25 cellular contexts compared by ENCODE assay signal in the genomic region with DNA sequence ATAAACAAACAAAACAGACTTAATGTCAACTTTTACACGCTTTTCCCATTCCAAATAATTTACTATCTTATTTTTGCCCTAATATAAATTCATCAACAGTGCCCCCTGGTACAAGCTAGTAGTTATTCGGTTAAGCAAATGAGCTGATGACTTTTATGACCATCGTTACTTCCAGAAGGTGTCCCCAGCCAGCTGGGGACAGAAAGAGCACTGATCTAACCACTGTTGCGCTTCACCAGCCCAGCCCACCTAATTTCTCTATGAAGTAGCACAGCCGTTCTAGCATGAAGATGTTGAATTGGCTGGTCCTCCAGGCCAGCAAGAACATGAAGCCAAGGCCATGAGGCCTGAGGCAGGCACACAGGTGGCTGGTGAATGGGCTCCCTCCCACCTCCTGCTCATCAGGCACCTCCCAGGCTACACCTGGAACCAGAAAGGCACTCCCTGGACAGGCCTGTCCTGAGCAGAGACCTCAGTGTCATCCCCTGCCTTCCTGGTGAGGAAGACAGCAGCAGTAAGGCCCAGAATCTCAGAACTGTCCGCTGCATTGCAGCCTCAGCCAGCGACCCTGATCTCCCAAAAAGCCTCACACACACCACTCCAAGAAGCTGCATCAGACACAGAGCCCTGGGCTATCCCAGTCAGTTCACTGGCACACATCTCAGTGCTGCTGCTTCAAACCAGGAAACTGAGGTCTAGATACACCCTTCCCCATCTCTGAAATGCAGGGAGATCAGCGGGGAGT. TPM values are rescaled to one million over a fixed set of nuclear protein-coding genes. Genes with fewer than 3 reads are reported as not detected.
DNase-seq lines count a peak whose midpoint lies in the region; ATAC-seq, FAIRE-seq and TF ChIP-seq lines count a peak whose summit lies in the region.
"Had no signal": no experiment of that assay in that cellular context is flagged by ENCODE, and none has a peak within 500 bp of the region (broad histone marks: within the 10 kb centered on the region; RNA-seq: fewer than 3 reads in every experiment).

No MANE protein-coding gene starts in this region.

- TF ChIP-seq POLR2A in GM12878 (IDR thresholded peaks at IDR 0.05; ENCODE audit: low read depth, low read length) = no peak

- no peak for TF ChIP-seq EP300 in GM12878 (IDR thresholded peaks at IDR 0.05; ENCODE audit: borderline replicate concordance in 1 of 2, control insufficient read depth in 1 of 2, low read depth in 2 of 2, low read length in 2 of 2)

- H3K4me2 ChIP-seq in GM12878 (ENCODE audit: control insufficient read depth, insufficient read depth) = no peak overlapping the region; the same call in 1 of the 2 replicates
- no peak overlapping the region for H3K4me2 ChIP-seq in trophoblast cell (ENCODE audit: low read length)

- no peak overlapping the region for H4K12ac ChIP-seq in trophoblast cell (ENCODE audit: low read depth, low read length)

- peak; percentile 74 for ATAC-seq in GM12878
- ATAC-seq in HG03342 (IDR thresholded peaks at IDR 0.05; ENCODE audit: unreplicated experiment) = no peak
- ATAC-seq: activated CD4-positive, CD25-positive, alpha-beta regulatory T cell treated with anti-CD3 and anti-CD28 coated beads, Interleukin-2, amount 50 U/mL, for 24 hours; activated CD8-positive, alpha-beta T cell treated with anti-CD3 and anti-CD28 coated beads for 36 hours; CD8-positive, alpha-beta T cell; gastroesophageal sphincter had no signal

- H3K18ac ChIP-seq in trophoblast cell (ENCODE audit: low read length) = peak overlapping the region; percentile 26

- H3K27me3 ChIP-seq in GM12878 (replicated peaks in 1 of 2; ENCODE audit: control insufficient read depth in 2 of 2, insufficient read depth in 2 of 2, low read length in 1 of 2) (no peaks in the 10 kb centered on the region), trophoblast cell (ENCODE audit: insufficient read depth, low read length) (no peaks in the 10 kb centered on the region)
- H3K27me3 ChIP-seq: esophagus squamous epithelium, gastroesophageal sphincter, ovary, suprapubic skin had no signal

- H4K20me1 ChIP-seq in GM12878 (ENCODE audit: control insufficient read depth, insufficient read depth) = no peaks in the 10 kb centered on the region

- H2AK5ac ChIP-seq in trophoblast cell (ENCODE audit: low read length) = no peak overlapping the region

- no peak overlapping the region for H3K4ac ChIP-seq in trophoblast cell (ENCODE audit: low read depth, low read length)

- POLR2A ChIA-PET in GM12878 (lab: Charles Lee) = no interaction called here

- FAIRE-seq in GM12878 (lab: Jason Lieb, UNC) = no peak

- H3K79me2 ChIP-seq in GM12878 (ENCODE audit: control insufficient read depth, insufficient read depth, low read length) (no peaks in the 10 kb centered on the region), trophoblast cell (ENCODE audit: control insufficient read depth, insufficient read depth, low read length, poor library complexity) (no peaks in the 10 kb centered on the region)

- 43% methylated on average over 7 of the region's 8 CpGs for WGBS in GM12878 (ENCODE audit: insufficient coverage, insufficient replicate concordance, low lambda C conversion rate, missing lambda C conversion rate)
- 100% methylated on average over 1 of the region's 8 CpGs for WGBS in trophoblast cell (ENCODE audit: extremely low coverage, insufficient coverage, insufficient read length)

- H3K4me1 ChIP-seq in GM12878 (ENCODE audit: control insufficient read depth, insufficient read depth, low read length) = no peaks in the 10 kb centered on the region; the same call in none of the 2 replicates
- H3K4me1 ChIP-seq in trophoblast cell (ENCODE audit: control insufficient read depth in 1 of 2, insufficient read depth in 2 of 2, low read length in 2 of 2) = peaks cover 3 to 6% of the 10 kb centered on the region in 2 experiments

- H3K27ac ChIP-seq in GM12878 (ENCODE audit: control insufficient read depth, insufficient read depth) (no peak overlapping the region), trophoblast cell (ENCODE audit: low read depth, low read length) (no peak overlapping the region)
- H3K27ac ChIP-seq: esophagus squamous epithelium, gastroesophageal sphincter, ovary, suprapubic skin had no signal

- peak; percentile 18 for DNase-seq in D341Med (ENCODE audit: low spot score)
- DNase-seq in HT-29 (ENCODE audit: low spot score) = peak; percentile 30
- no peak for DNase-seq in GM12878 (ENCODE audit: low read depth, low spot score)
- DNase-seq in trophoblast cell = no peak
- DNase-seq in RPMI8226 = no peak
- DNase-seq in HuH-7.5 (ENCODE audit: low spot score) = no peak
- DNase-seq: activated CD8-positive, alpha-beta T cell treated with anti-CD3 and anti-CD28 coated beads for 36 hours; activated naive CD4-positive, alpha-beta T cell treated with anti-CD3 and anti-CD28 coated beads, Interleukin-2, amount 10 ng/mL, durations not matched to agents 7 days and 5 days; activated T-cell treated with anti-CD3 and anti-CD28 coated beads, Interleukin-2, amount 50 U/mL, for 24 hours; anterior cingulate cortex; CD8-positive, alpha-beta T cell; effector CD4-positive, alpha-beta T cell; esophagus squamous epithelium; KG1; naive B cell; NCI-H187 treated with DMSO at 0.1 percent for 48 hours; NCI-H345; NK-92 treated with Interleukin-12 subunit alpha and Interleukin-12 subunit beta, amount 100 ng/mL, for 24 hours; ovary; stimulated activated CD4-positive, alpha-beta T cell treated with anti-CD3 and anti-CD28 coated beads, Interleukin-15, amount 100 ng/mL, for 24 hours; T1000 had no signal

- SMC1A ChIA-PET in GM12878 (lab: Charles Lee; ENCODE audit: uncharacterized antibody, unreplicated experiment) = interaction anchor here (0.9 kb wide), 1 partner anchor 69 kb away, joined by 3 read pairs; no protein-coding TSS in a partner anchor

- RAD21 ChIA-PET in GM12878 (lab: Charles Lee; ENCODE audit: unreplicated experiment) = interaction anchor here (0.6 to 0.9 kb wide), 3 partner anchors 68 to 111 kb away, joined by 3 to 4 read pairs (median 4); no protein-coding TSS in a partner anchor

- TF ChIP-seq RAD21 in GM12878 (IDR thresholded peaks at IDR 0.05; ENCODE audit: insufficient read depth, low read depth, low read length) = peak; percentile 37; the same call in 1 of the 2 replicates

- CTCF ChIA-PET in GM12878 (lab: Yijun Ruan, JAX) = interaction anchor here (0.7 to 0.9 kb wide), 3 partner anchors 10 to 69 kb away, joined by 3 to 5 read pairs (median 5); no protein-coding TSS in a partner anchor

- no peak overlapping the region for H2BK12ac ChIP-seq in trophoblast cell (ENCODE audit: low read length)

- no peak overlapping the region for H4K8ac ChIP-seq in trophoblast cell (ENCODE audit: low read depth, low read length)

- H2AFZ ChIP-seq in GM12878 (ENCODE audit: control insufficient read depth, low read depth, low read length) (no peak overlapping the region), trophoblast cell (ENCODE audit: insufficient read depth, low read length, poor library complexity) (no peak overlapping the region)

- H3K79me1 ChIP-seq in trophoblast cell (ENCODE audit: low read length) = no peaks in the 10 kb centered on the region

- no peak overlapping the region for H3K23ac ChIP-seq in trophoblast cell (ENCODE audit: low read length)

- H4K91ac ChIP-seq in trophoblast cell (ENCODE audit: low read depth, low read length) = no peak overlapping the region

- no peak overlapping the region for H2BK5ac ChIP-seq in trophoblast cell (ENCODE audit: low read depth, low read length, poor library complexity)

- H3K9me3 ChIP-seq in GM12878 (replicated peaks; ENCODE audit: control insufficient read depth, insufficient read depth, low read length) (no peaks in the 10 kb centered on the region), trophoblast cell (ENCODE audit: insufficient read depth, low read depth, low read length) (no peaks in the 10 kb centered on the region)
- H3K9me3 ChIP-seq: esophagus squamous epithelium, gastroesophageal sphincter, ovary, suprapubic skin had no signal

- H2BK120ac ChIP-seq in trophoblast cell (ENCODE audit: insufficient read depth, low read length, poor library complexity) = no peak overlapping the region

- in situ Hi-C loops in GM12878 (cut with MboI) = no loop called here

- TF ChIP-seq CTCF in GM12878 (IDR thresholded peaks at IDR 0.05 in 2 of 3, conservative IDR thresholded peaks at IDR 0.05 in 1 of 3; ENCODE audit: control insufficient read depth in 2 of 3, extremely low read depth in 1 of 3, insufficient read depth in 1 of 3, low read depth in 3 of 3, low read length in 3 of 3) = no peak

- no peak overlapping the region for H3K9ac ChIP-seq in GM12878 (ENCODE audit: control insufficient read depth, insufficient read depth, low read length)
- H3K9ac ChIP-seq in trophoblast cell (ENCODE audit: low read length) = no peak overlapping the region

- no TSS peak for BruUV-seq in GM12878 (replicated peaks; lab: Mats Ljungman, UMichigan)

- peak overlapping the region; percentile 12 for H3K14ac ChIP-seq in trophoblast cell (ENCODE audit: low read length)

- H3K36me3 ChIP-seq in GM12878 (ENCODE audit: control insufficient read depth in 2 of 2, insufficient read depth in 2 of 2, low read length in 1 of 2) (no peaks in the 10 kb centered on the region), trophoblast cell (ENCODE audit: control insufficient read depth in 1 of 2, insufficient read depth in 2 of 2, low read length in 2 of 2) (no peaks in the 10 kb centered on the region)
- H3K36me3 ChIP-seq: ovary, suprapubic skin had no signal

- no peak overlapping the region for H3K4me3 ChIP-seq in GM12878
- no peak overlapping the region for H3K4me3 ChIP-seq in trophoblast cell (ENCODE audit: low read depth, low read length)
- H3K4me3 ChIP-seq: esophagus squamous epithelium, gastroesophageal sphincter, ovary, suprapubic skin had no signal

- intact Hi-C loops in GM12878 (cut with micrococcal nuclease; ENCODE audit: unreplicated experiment) = no loop called here

RNA-seq across cellular contexts. Expression of a gene that starts 12.9 kb away (rescaled TPM):
- total RNA-seq in HT-29 (2014; rRNA removed; shearing (Covaris generic)) = 96.1 and 115 TPM in 2 replicates
- total RNA-seq in GM12878 (2013; cell fraction: nucleolus; rRNA removed) = 3.6 and 3.8 TPM in 2 replicates
- total RNA-seq in GM12878 (2014; rRNA removed) = 13.8 and 19.4 TPM in 2 replicates
- 0.83 and 2.1 TPM in 2 replicates for total RNA-seq in GM12878 (2014; rRNA removed; fragmentation: Illumina TruSeq; extraction: Trizol)
- total RNA-seq in GM12878 (2021) = 12.6 and 13.4 TPM in 2 replicates
- 1.3 TPM for polyA plus RNA-seq in GM12878 (2011; ENCODE audit: low read depth)
- 1.2 and 3.0 TPM in 2 replicates for polyA plus RNA-seq in GM12878 (2011; rRNA removed)
- 4.8 and 8.8 TPM in 2 replicates for polyA plus RNA-seq in GM12878 (2011; cell fraction: cytosol; rRNA removed)
- 10.3 and 13.4 TPM in 2 replicates for polyA plus RNA-seq in GM12878 (2011; cell fraction: nucleus; rRNA removed)
- 5.3 and 7.3 TPM in 2 replicates for polyA plus RNA-seq in GM12878 (2012)
- 0.03 and 0.37 TPM in 2 replicates for polyA plus RNA-seq in GM12878 (2014; fragmentation: Illumina TruSeq; extraction: Trizol)
- under 1 TPM; 0.21 to 0.99 TPM for polyA plus RNA-seq in GM12878 (2014; fragmentation: Nextera tagmentation; extraction: Ambion mirVana)
- polyA plus RNA-seq in GM12878 (2014; rRNA removed) = 10.5 and 11.0 TPM in 2 replicates
- polyA plus RNA-seq in GM12878 (2016; fragmentation: Nextera tagmentation; extraction: Ambion mirVana) = 10 to 100 TPM; 15.4 to 17.3 TPM
- polyA minus RNA-seq in GM12878 (2011; rRNA and poly(A)+ RNA removed) = 1.2 and 4.3 TPM in 2 replicates
- 2.5 TPM in 2 replicates for polyA minus RNA-seq in GM12878 (2011; cell fraction: cytosol; rRNA and poly(A)+ RNA removed)
- polyA minus RNA-seq in GM12878 (2011; cell fraction: nucleus; rRNA and poly(A)+ RNA removed) = 1.2 and 2.5 TPM in 2 replicates
- 10.4 and 11.5 TPM in 2 replicates for polyA plus RNA-seq in trophoblast cell (2013)

RNA-seq across cellular contexts. Expression of a gene that starts 12.9 kb away (rescaled TPM):
- 37.9 and 42.8 TPM in 2 replicates for total RNA-seq in HT-29 (2014; rRNA removed; shearing (Covaris generic))
- total RNA-seq in GM12878 (2013; cell fraction: nucleolus; rRNA removed) = 20.1 and 22.8 TPM in 2 replicates
- total RNA-seq in GM12878 (2014; rRNA removed) (10.9 and 12.0 TPM in 2 replicates), GM12878 (2014; rRNA removed; fragmentation: Illumina TruSeq; extraction: Trizol) (5.1 and 5.9 TPM in 2 replicates), GM12878 (2021) (17.8 and 17.9 TPM in 2 replicates)
- 6.4 TPM for polyA plus RNA-seq in GM12878 (2011; ENCODE audit: low read depth)
- polyA plus RNA-seq in GM12878 (2011; rRNA removed) (4.0 and 7.2 TPM in 2 replicates), GM12878 (2014; fragmentation: Illumina TruSeq; extraction: Trizol) (7.0 and 9.6 TPM in 2 replicates), GM12878 (2014; fragmentation: Nextera tagmentation; extraction: Ambion mirVana) (1 to 10 TPM; 5.3 to 7.3 TPM), GM12878 (2014; rRNA removed) (10.8 and 11.1 TPM in 2 replicates), GM12878 (2016; fragmentation: Nextera tagmentation; extraction: Ambion mirVana) (10 to 100 TPM; 13.8 to 18.1 TPM)
- 8.1 and 9.5 TPM in 2 replicates for polyA plus RNA-seq in GM12878 (2011; cell fraction: cytosol; rRNA removed)
- 17.0 and 18.2 TPM in 2 replicates for polyA plus RNA-seq in GM12878 (2011; cell fraction: nucleus; rRNA removed)
- polyA plus RNA-seq in GM12878 (2012) = 7.9 and 8.2 TPM in 2 replicates
- polyA minus RNA-seq in GM12878 (2011; rRNA and poly(A)+ RNA removed) = 11.6 and 13.2 TPM in 2 replicates
- polyA minus RNA-seq in GM12878 (2011; cell fraction: cytosol; rRNA and poly(A)+ RNA removed) = 2.8 and 4.0 TPM in 2 replicates
- 8.8 and 17.7 TPM in 2 replicates for polyA minus RNA-seq in GM12878 (2011; cell fraction: nucleus; rRNA and poly(A)+ RNA removed)
- polyA plus RNA-seq in trophoblast cell (2013) = 10.8 and 11.6 TPM in 2 replicates

Comparison
In these comparisons a context has a peak if more than half of its experiments do, and no peak if none do; other contexts are left out.
1. DNase-seq: peak in D341Med (single experiment) and HT-29 (single experiment); none in GM12878 (single experiment), trophoblast cell (0 of 2), RPMI8226 (single experiment) and HuH-7.5 (single experiment).